8 cellular contexts compared by ENCODE assay signal in genomic region chr6:46652603-46653438, GRCh38. TPM values are rescaled to one million over a fixed set of nuclear protein-coding genes. Genes with fewer than 3 reads are reported as not detected.
A peak's percentile ranks its signal among the peaks of the same experiment; 100 is the strongest.
DNase-seq lines count a peak whose midpoint lies in the region; ATAC-seq lines count a peak whose summit lies in the region.

Gene CYP39A1, minus strand, starts transcription at chr6:46652818. Its CDS starts 236 bp downstream, at chr6:46652582.
Gene SLC25A27, plus strand, starts transcription at chr6:46652975. Its CDS starts 218 bp downstream, at chr6:46653193.

- ATAC-seq in GM19043 (IDR thresholded peaks at IDR 0.05; ENCODE audit: low read depth, unreplicated experiment) (peak; percentile 100), HG03432 (IDR thresholded peaks at IDR 0.05; ENCODE audit: unreplicated experiment) (peak; percentile 100), left colon (peak; percentile 98)

- intact Hi-C loops in left colon (cut with DNase I, micrococcal nuclease) = no loop called here

- DNase-seq in AG08395 (ENCODE audit: low spot score) (peak; percentile 96), NCI-H510A treated with DMSO at 0.1 percent for 48 hours (lab: John Stamatoyannopoulos, UW) (peak; percentile 97), cortex of kidney (lab: John Stamatoyannopoulos, UW) (peak; percentile 72), left colon (peak; percentile 94 to 97)
- peak; percentile 72 for DNase-seq in activated CD4-positive, alpha-beta T cell treated with anti-CD3 and anti-CD28 coated beads, Interleukin-2, amount 50 U/mL, for 1 hour
- DNase-seq in stimulated activated CD4-positive, alpha-beta T cell treated with anti-CD3 and anti-CD28 coated beads, Interleukin-1b, Interleukin-23, amount 100 ng/mL, for 24 hours (ENCODE audit: low read depth in 4 of 4, low spot score in 1 of 4) = peak; percentile 57 to 80 (median 70)

RNA-seq across cellular contexts. Expression of gene CYP39A1, which starts in this region (rescaled TPM):
- 1 to 10 TPM; 2.9 to 3.0 TPM for total RNA-seq in left colon

RNA-seq across cellular contexts. Expression of gene SLC25A27, which starts in this region (rescaled TPM):
- total RNA-seq in left colon = 1 to 10 TPM; 7.4 to 7.6 TPM

Comparison
In these comparisons a context has a peak if more than half of its experiments do, and no peak if none do; other contexts are left out.
1. Peak in every context shown above with its lines: DNase-seq and ATAC-seq.